ENCODE assay signal across 8 cellular contexts in genomic region chr7:32062150-32062549, GRCh38. TPM values are rescaled to one million over a fixed set of nuclear protein-coding genes. Genes with fewer than 3 reads are reported as not detected.
DNase-seq lines count a peak whose midpoint lies in the region; ATAC-seq and TF ChIP-seq lines count a peak whose summit lies in the region.

No MANE protein-coding gene starts in this region.

- H3K27me3 ChIP-seq in stomach, result no peaks in the 10 kb centered on the region

- 52 to 65% (median 59%) methylated on average over 5 of the region's 5 CpGs for WGBS in stomach, 5 donors

- H3K4me1 ChIP-seq in stomach, result peaks cover 3 to 15% (median 10%) of the 10 kb centered on the region in 4 donors

- peaks cover 9% of the 10 kb centered on the region; the same call in 1 of the 2 replicates for H3K9me3 Mint-ChIP-seq in HFFc6

- H3K4me3 Mint-ChIP-seq in HFFc6, result peak overlapping the region; percentile 29; the same call in 1 of the 2 replicates

- no peaks in the 10 kb centered on the region for H3K9me3 ChIP-seq in stomach

- TF ChIP-seq CTCF in HFFc6 (IDR thresholded peaks at IDR 0.05) (peak; percentile 63), stomach (IDR thresholded peaks at IDR 0.05) (peak in 3 of 7 experiments; percentile 25 to 43 (median 29))

- no peak for TF ChIP-seq EP300 in stomach (IDR thresholded peaks at IDR 0.05)

- no peaks in the 10 kb centered on the region; the same call in 1 of the 2 replicates for H3K36me3 Mint-ChIP-seq in HFFc6 (ENCODE audit: low read depth)

- TF ChIP-seq POLR2A in stomach (IDR thresholded peaks at IDR 0.05), result no peak

- DNase-seq in NCI-H1105 treated with DMSO at 0.1 percent for 48 hours (lab: John Stamatoyannopoulos, UW) (peak; percentile 24), NCI-H1105 (lab: John Stamatoyannopoulos, UW) (no peak), HFFc6 (no peak), SHP77 treated with DMSO at 0.1 percent for 48 hours (lab: John Stamatoyannopoulos, UW) (peak; percentile 26), globus pallidus (ENCODE audit: low spot score) (peak; percentile 61), stomach (peak; percentile 66), cerebellar nuclear complex (lab: John Stamatoyannopoulos, UW) (no peak)

- no peak for ATAC-seq in GM18861 (IDR thresholded peaks at IDR 0.05; ENCODE audit: unreplicated experiment)

- H3K27me3 Mint-ChIP-seq in HFFc6 (ENCODE audit: insufficient read depth), result peaks cover 2% of the 10 kb centered on the region; the same call in 1 of the 2 replicates

- no peak overlapping the region for H3K27ac ChIP-seq in stomach

- no peak overlapping the region for H3K27ac Mint-ChIP-seq in HFFc6

- H3K4me3 ChIP-seq in stomach, result no peak overlapping the region

- no peaks in the 10 kb centered on the region for H3K36me3 ChIP-seq in stomach

- intact Hi-C loops in stomach (cut with DNase I; ENCODE audit: low total_unique reads), result no loop called here

- peaks cover 16% of the 10 kb centered on the region; the same call in 1 of the 2 replicates for H3K4me1 Mint-ChIP-seq in HFFc6 (ENCODE audit: low read depth)

RNA-seq across cellular contexts. Expression of gene PDE1C, which starts 8.1 kb away (rescaled TPM):
- total RNA-seq in HFFc6 (2021; fragmentation: NEBNext Ultra II Directional; extraction: Animal tissue kit (Norgen Biotek cat#: 25700)), result 1 to 10 TPM in 4 of 6 experiments, under 1 TPM in 2; 0.19 to 1.9 (median 1.2) TPM
- 10 to 100 TPM in 2 of 5 donors, 1 to 10 TPM in 3; 4.9 to 54.2 (median 7.6) TPM for total RNA-seq in stomach
- 1 to 10 TPM; 2.9 to 5.3 (median 4.1) TPM for polyA plus RNA-seq in stomach

Comparison
In these comparisons a context has a peak if more than half of its experiments do, and no peak if none do; other contexts are left out.
1. DNase-seq: peak in NCI-H1105 treated with DMSO at 0.1 percent for 48 hours (single experiment), SHP77 treated with DMSO at 0.1 percent for 48 hours (single experiment), globus pallidus (single experiment) and stomach (single experiment); none in NCI-H1105 (single experiment), HFFc6 (single experiment) and cerebellar nuclear complex (0 of 2).